Comparison of ENCODE assay signal across 15 cellular contexts in the genomic region with DNA sequence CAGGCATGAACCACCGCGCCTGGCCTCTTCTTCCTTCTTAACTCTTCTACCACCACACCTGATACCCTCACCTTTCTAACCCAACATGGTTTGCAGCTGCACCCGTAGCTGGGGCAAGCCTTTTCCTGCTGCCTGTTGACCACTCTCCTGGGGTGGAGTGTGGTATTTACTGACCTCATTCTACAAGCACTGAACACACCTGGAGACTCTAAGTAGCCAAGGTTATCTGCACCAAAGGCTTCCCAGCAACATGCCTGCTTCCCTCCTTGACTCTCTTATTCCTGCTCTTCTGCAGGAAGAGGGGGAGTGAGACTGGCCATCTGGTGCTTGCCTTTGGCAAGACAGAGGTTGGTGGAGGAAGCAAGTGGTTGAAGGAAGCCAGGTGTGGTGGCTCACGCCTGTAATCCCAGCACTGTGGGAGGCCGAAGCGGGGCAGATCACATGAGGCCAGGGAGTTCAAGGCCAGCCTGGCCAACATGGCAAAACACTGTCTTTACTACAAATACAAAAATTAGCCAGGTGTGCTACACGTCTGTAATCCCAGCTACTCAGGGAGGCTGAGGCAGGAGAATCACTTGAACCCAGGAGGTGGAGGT. TPM values are rescaled to one million over a fixed set of nuclear protein-coding genes. Genes with fewer than 3 reads are reported as not detected.
DNase-seq lines count a peak whose midpoint lies in the region; ATAC-seq and TF ChIP-seq lines count a peak whose summit lies in the region.
"Had no signal": no experiment of that assay in that cellular context is flagged by ENCODE, and none has a peak within 500 bp of the region (broad histone marks: within the 10 kb centered on the region; RNA-seq: fewer than 3 reads in every experiment).

No MANE protein-coding gene starts in this region.

- no peak overlapping the region for H3K4me3 ChIP-seq in lower lobe of right lung
- no peak overlapping the region for H3K4me3 ChIP-seq in suprapubic skin
- H3K4me3 ChIP-seq in osteoblast (ENCODE audit: insufficient read depth, low read length), result no peak overlapping the region

- no peak overlapping the region for H3K4me2 ChIP-seq in osteoblast (ENCODE audit: insufficient read depth, low read length)

- peak overlapping the region; percentile 58 for H3K27ac ChIP-seq in lower lobe of right lung
- H3K27ac ChIP-seq in suprapubic skin, result peak overlapping the region; percentile 41
- H3K27ac ChIP-seq in osteoblast (ENCODE audit: low read depth, low read length), result no peak overlapping the region

- peak overlapping the region; percentile 80 for H3K27ac Mint-ChIP-seq in T-helper 2 cell treated with Interferon-gamma antibody and Interleukin-4, amounts not matched to agents 5 μg/mL and 100 μg/mL, for 36 hours

- no peaks in the 10 kb centered on the region for H3K9me3 Mint-ChIP-seq in T-helper 2 cell treated with Interferon-gamma antibody and Interleukin-4, amounts not matched to agents 5 μg/mL and 100 μg/mL, for 36 hours
- H3K9me3 Mint-ChIP-seq: CD4-positive, CD25-positive, alpha-beta regulatory T cell had no signal

- H3K9me3 ChIP-seq in lower lobe of right lung (no peaks in the 10 kb centered on the region), suprapubic skin (no peaks in the 10 kb centered on the region), osteoblast (ENCODE audit: low read depth, low read length) (no peaks in the 10 kb centered on the region)

- peaks cover 7% of the 10 kb centered on the region for H3K4me1 Mint-ChIP-seq in T-helper 2 cell treated with Interferon-gamma antibody and Interleukin-4, amounts not matched to agents 5 μg/mL and 100 μg/mL, for 36 hours (ENCODE audit: low read depth)

- TF ChIP-seq EP300 in suprapubic skin (IDR thresholded peaks at IDR 0.05), result no peak

- TF ChIP-seq CTCF in lower lobe of right lung (IDR thresholded peaks at IDR 0.05), result no peak
- no peak for TF ChIP-seq CTCF in suprapubic skin (IDR thresholded peaks at IDR 0.05)
- TF ChIP-seq CTCF in osteoblast (IDR thresholded peaks at IDR 0.05; ENCODE audit: extremely low read depth, low read depth, low read length), result no peak

- no peak overlapping the region for H2AFZ ChIP-seq in osteoblast (ENCODE audit: low read length)

- peaks cover 45% of the 10 kb centered on the region for H3K4me1 ChIP-seq in lower lobe of right lung
- H3K4me1 ChIP-seq in suprapubic skin, result peaks cover 36% of the 10 kb centered on the region
- H3K4me1 ChIP-seq in osteoblast (ENCODE audit: insufficient read depth, low read length), result no peaks in the 10 kb centered on the region

- DNase-seq in T-helper 2 cell treated with Interferon-gamma antibody and Interleukin-4, amounts not matched to agents 5 μg/mL and 100 μg/mL, for 36 hours (ENCODE audit: low spot score), result no peak
- DNase-seq in T-helper 2 cell (no peak), cerebellar cortex (ENCODE audit: low spot score) (peak; percentile 9), lower lobe of right lung (no peak), suprapubic skin (ENCODE audit: low spot score in 2 of 2) (no peak), foreskin melanocyte (no peak), osteoblast (ENCODE audit: insufficient read length, low spot score, missing footprints) (no peak)
- DNase-seq: activated CD4-positive, alpha-beta T cell treated with anti-CD3 and anti-CD28 coated beads, Interleukin-2, amount 50 U/mL, for 4 hours; CD4-positive, CD25-positive, alpha-beta regulatory T cell; effector CD4-positive, alpha-beta T cell; NCI-H1417 treated with DMSO at 0.1 percent for 48 hours; NCI-H774 had no signal

- peak; percentile 73 to 75 for ATAC-seq in lower lobe of right lung
- no peak for ATAC-seq in GM19324 (IDR thresholded peaks at IDR 0.05; ENCODE audit: low FRiP score, unreplicated experiment)

- peaks cover 45% of the 10 kb centered on the region for H3K36me3 ChIP-seq in lower lobe of right lung
- peaks cover 32% of the 10 kb centered on the region for H3K36me3 ChIP-seq in suprapubic skin
- peaks cover 28% of the 10 kb centered on the region for H3K36me3 ChIP-seq in osteoblast (ENCODE audit: insufficient read depth, low read length)

- peaks cover 38% of the 10 kb centered on the region for H4K20me1 ChIP-seq in osteoblast (ENCODE audit: insufficient read depth, low read length)

- H3K36me3 Mint-ChIP-seq in T-helper 2 cell treated with Interferon-gamma antibody and Interleukin-4, amounts not matched to agents 5 μg/mL and 100 μg/mL, for 36 hours (ENCODE audit: low read depth), result peaks cover 16% of the 10 kb centered on the region

- H3K27me3 ChIP-seq in lower lobe of right lung (ENCODE audit: low read depth), result no peaks in the 10 kb centered on the region
- H3K27me3 ChIP-seq in suprapubic skin, result no peaks in the 10 kb centered on the region
- no peaks in the 10 kb centered on the region for H3K27me3 ChIP-seq in osteoblast (ENCODE audit: insufficient read depth, low read length)

- no peak overlapping the region for H3K4me3 Mint-ChIP-seq in T-helper 2 cell treated with Interferon-gamma antibody and Interleukin-4, amounts not matched to agents 5 μg/mL and 100 μg/mL, for 36 hours

- intact Hi-C loops in lower lobe of right lung (cut with DNase I), result no loop called here

- peaks cover 81% of the 10 kb centered on the region for H3K79me2 ChIP-seq in osteoblast (ENCODE audit: insufficient read depth, low read length)

- TF ChIP-seq POLR2A in suprapubic skin (IDR thresholded peaks at IDR 0.05), result no peak

- 92% methylated on average over 7 of the region's 7 CpGs for WGBS in suprapubic skin

- H3K27me3 Mint-ChIP-seq in T-helper 2 cell treated with Interferon-gamma antibody and Interleukin-4, amounts not matched to agents 5 μg/mL and 100 μg/mL, for 36 hours (ENCODE audit: low read depth), result no peaks in the 10 kb centered on the region
- H3K27me3 Mint-ChIP-seq: CD4-positive, CD25-positive, alpha-beta regulatory T cell had no signal

RNA-seq across cellular contexts. Expression of a gene that starts 10.1 kb away (rescaled TPM):
- 88.0 TPM for total RNA-seq in lower lobe of right lung
- total RNA-seq in suprapubic skin, result 100 to 1,000 TPM in 3 of 4 donors, 10 to 100 TPM in 1; 71.5 to 108 (median 105) TPM
- total RNA-seq in osteoblast, result 105 and 106 TPM in 2 replicates

RNA-seq across cellular contexts. Expression of a gene that starts 11.3 kb away (rescaled TPM):
- total RNA-seq in lower lobe of right lung, result 14.3 TPM
- total RNA-seq in suprapubic skin, result 10 to 100 TPM; 15.3 to 22.7 (median 18.9) TPM
- 2.9 and 3.6 TPM in 2 replicates for total RNA-seq in osteoblast

RNA-seq across cellular contexts. Expression of a gene that starts 41.1 kb away (rescaled TPM):
- total RNA-seq in lower lobe of right lung (5.7 TPM), suprapubic skin (1 to 10 TPM; 1.4 to 7.1 (median 5.4) TPM), osteoblast (not detected in 2 replicates)
- total RNA-seq: A673, G401 had no signal
